In genomic region chr2:157813477-157813876, GRCh38 we compare ENCODE assay signal across 4 cellular contexts.
TF ChIP-seq lines count a peak whose summit lies in the region.

No MANE protein-coding gene starts in this region.

TF ChIP-seq in IMR-90, 13 proteins besides CTCF, POLR2A, EP300 and RAD21:
- TF ChIP-seq, protein P1, sequence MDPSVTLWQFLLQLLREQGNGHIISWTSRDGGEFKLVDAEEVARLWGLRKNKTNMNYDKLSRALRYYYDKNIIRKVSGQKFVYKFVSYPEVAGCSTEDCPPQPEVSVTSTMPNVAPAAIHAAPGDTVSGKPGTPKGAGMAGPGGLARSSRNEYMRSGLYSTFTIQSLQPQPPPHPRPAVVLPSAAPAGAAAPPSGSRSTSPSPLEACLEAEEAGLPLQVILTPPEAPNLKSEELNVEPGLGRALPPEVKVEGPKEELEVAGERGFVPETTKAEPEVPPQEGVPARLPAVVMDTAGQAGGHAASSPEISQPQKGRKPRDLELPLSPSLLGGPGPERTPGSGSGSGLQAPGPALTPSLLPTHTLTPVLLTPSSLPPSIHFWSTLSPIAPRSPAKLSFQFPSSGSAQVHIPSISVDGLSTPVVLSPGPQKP (IDR thresholded peaks at IDR 0.05; ENCODE audit: borderline replicate concordance, low read depth, low read length): no peak
- TF ChIP-seq CHD1 (IDR thresholded peaks at IDR 0.05; ENCODE audit: low read depth, low read length): no peak
- TF ChIP-seq MAZ (IDR thresholded peaks at IDR 0.05; ENCODE audit: borderline replicate concordance, low read depth, low read length): no peak
- no peak for TF ChIP-seq SMC3 (IDR thresholded peaks at IDR 0.05; ENCODE audit: low read depth, low read length)
- TF ChIP-seq USF2 (IDR thresholded peaks at IDR 0.05; ENCODE audit: low read depth, low read length): no peak
- no peak for TF ChIP-seq CEBPB (IDR thresholded peaks at IDR 0.05; ENCODE audit: low read depth, low read length)
- no peak for TF ChIP-seq BHLHE40 (IDR thresholded peaks at IDR 0.05; ENCODE audit: low read depth, low read length)
- TF ChIP-seq MXI1 (IDR thresholded peaks at IDR 0.05; ENCODE audit: borderline replicate concordance, low read depth, low read length): no peak
- no peak for TF ChIP-seq NFE2L2 (IDR thresholded peaks at IDR 0.05; ENCODE audit: low read depth, low read length)
- no peak for TF ChIP-seq MAFK (IDR thresholded peaks at IDR 0.05; ENCODE audit: low read depth, low read length)
- TF ChIP-seq FOS (IDR thresholded peaks at IDR 0.05; ENCODE audit: low read depth, low read length): no peak
- no peak for TF ChIP-seq RCOR1 (IDR thresholded peaks at IDR 0.05; ENCODE audit: insufficient replicate concordance, low read length)
- TF ChIP-seq RFX5 (IDR thresholded peaks at IDR 0.05; ENCODE audit: low read depth, low read length): no peak

TF ChIP-seq in endothelial cell of umbilical vein, 7 proteins besides CTCF, POLR2A, EP300 and RAD21:
- TF ChIP-seq EZH2 (IDR thresholded peaks at IDR 0.05; ENCODE audit: borderline replicate concordance, low read depth, low read length, severe bottlenecking) (no peak), JUN (IDR thresholded peaks at IDR 0.05; ENCODE audit: borderline replicate concordance, insufficient read depth, insufficient read length, low read depth) (no peak), GATA2 (IDR thresholded peaks at IDR 0.05; ENCODE audit: insufficient read depth, insufficient read length, low read depth, low read length) (no peak), FOS (IDR thresholded peaks at IDR 0.05; ENCODE audit: borderline replicate concordance, insufficient read depth, low read length) (no peak), POLR2AphosphoS5 (IDR thresholded peaks at IDR 0.05; ENCODE audit: insufficient read depth, low read depth, low read length) (no peak), MYC (IDR thresholded peaks at IDR 0.05; ENCODE audit: low read depth, low read length) (no peak), MAX (IDR thresholded peaks at IDR 0.05; ENCODE audit: insufficient read depth, insufficient read length) (no peak)

TF ChIP-seq in liver, 16 proteins besides CTCF, POLR2A, EP300 and RAD21:
- TF ChIP-seq FOXA2 (IDR thresholded peaks at IDR 0.05) (no peak), RXRA (IDR thresholded peaks at IDR 0.05) (no peak), HNF4A (conservative IDR thresholded peaks at IDR 0.05) (peak; percentile 26 to 47)
TF ChIP-seq in liver: peak in this region for 1.

TF ChIP-seq in GM23338, 12 proteins besides CTCF, POLR2A, EP300 and RAD21:
- no peak for TF ChIP-seq JUNB (IDR thresholded peaks at IDR 0.05; ENCODE audit: unreplicated experiment)
- TF ChIP-seq CREB1 (CRISPR knock-in tag; IDR thresholded peaks at IDR 0.05; ENCODE audit: low read depth): no peak
- TF ChIP-seq ZNF462 (CRISPR knock-in tag; IDR thresholded peaks at IDR 0.05): no peak
- TF ChIP-seq ZNF114 (CRISPR knock-in tag; IDR thresholded peaks at IDR 0.05): no peak
- no peak for TF ChIP-seq ZNF331 (CRISPR knock-in tag; IDR thresholded peaks at IDR 0.05; ENCODE audit: low read depth)
- TF ChIP-seq, protein P2, sequence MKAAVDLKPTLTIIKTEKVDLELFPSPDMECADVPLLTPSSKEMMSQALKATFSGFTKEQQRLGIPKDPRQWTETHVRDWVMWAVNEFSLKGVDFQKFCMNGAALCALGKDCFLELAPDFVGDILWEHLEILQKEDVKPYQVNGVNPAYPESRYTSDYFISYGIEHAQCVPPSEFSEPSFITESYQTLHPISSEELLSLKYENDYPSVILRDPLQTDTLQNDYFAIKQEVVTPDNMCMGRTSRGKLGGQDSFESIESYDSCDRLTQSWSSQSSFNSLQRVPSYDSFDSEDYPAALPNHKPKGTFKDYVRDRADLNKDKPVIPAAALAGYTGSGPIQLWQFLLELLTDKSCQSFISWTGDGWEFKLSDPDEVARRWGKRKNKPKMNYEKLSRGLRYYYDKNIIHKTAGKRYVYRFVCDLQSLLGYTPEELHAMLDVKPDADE (IDR thresholded peaks at IDR 0.05): no peak
- no peak for TF ChIP-seq NANOG (IDR thresholded peaks at IDR 0.05; ENCODE audit: borderline replicate concordance)
- no peak for TF ChIP-seq POLR2AphosphoS5 (IDR thresholded peaks at IDR 0.05; ENCODE audit: low read depth)
- TF ChIP-seq, protein P3, sequence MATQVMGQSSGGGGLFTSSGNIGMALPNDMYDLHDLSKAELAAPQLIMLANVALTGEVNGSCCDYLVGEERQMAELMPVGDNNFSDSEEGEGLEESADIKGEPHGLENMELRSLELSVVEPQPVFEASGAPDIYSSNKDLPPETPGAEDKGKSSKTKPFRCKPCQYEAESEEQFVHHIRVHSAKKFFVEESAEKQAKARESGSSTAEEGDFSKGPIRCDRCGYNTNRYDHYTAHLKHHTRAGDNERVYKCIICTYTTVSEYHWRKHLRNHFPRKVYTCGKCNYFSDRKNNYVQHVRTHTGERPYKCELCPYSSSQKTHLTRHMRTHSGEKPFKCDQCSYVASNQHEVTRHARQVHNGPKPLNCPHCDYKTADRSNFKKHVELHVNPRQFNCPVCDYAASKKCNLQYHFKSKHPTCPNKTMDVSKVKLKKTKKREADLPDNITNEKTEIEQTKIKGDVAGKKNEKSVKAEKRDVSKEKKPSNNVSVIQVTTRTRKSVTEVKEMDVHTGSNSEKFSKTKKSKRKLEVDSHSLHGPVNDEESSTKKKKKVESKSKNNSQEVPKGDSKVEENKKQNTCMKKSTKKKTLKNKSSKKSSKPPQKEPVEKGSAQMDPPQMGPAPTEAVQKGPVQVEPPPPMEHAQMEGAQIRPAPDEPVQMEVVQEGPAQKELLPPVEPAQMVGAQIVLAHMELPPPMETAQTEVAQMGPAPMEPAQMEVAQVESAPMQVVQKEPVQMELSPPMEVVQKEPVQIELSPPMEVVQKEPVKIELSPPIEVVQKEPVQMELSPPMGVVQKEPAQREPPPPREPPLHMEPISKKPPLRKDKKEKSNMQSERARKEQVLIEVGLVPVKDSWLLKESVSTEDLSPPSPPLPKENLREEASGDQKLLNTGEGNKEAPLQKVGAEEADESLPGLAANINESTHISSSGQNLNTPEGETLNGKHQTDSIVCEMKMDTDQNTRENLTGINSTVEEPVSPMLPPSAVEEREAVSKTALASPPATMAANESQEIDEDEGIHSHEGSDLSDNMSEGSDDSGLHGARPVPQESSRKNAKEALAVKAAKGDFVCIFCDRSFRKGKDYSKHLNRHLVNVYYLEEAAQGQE (IDR thresholded peaks at IDR 0.05; ENCODE audit: unreplicated experiment): no peak
- TF ChIP-seq STAT1 (IDR thresholded peaks at IDR 0.05; ENCODE audit: unreplicated experiment): no peak
- TF ChIP-seq EZH2phosphoT487 (IDR thresholded peaks at IDR 0.05; ENCODE audit: unreplicated experiment): no peak
- no peak for TF ChIP-seq EZH2 (IDR thresholded peaks at IDR 0.05; ENCODE audit: low read depth, unreplicated experiment)
TF ChIP-seq in GM23338: peak in this region for 0.
